In genomic region chr6:118933855-118934460, GRCh38 we compare ENCODE assay signal across 8 cellular contexts. TPM values are rescaled to one million over a fixed set of nuclear protein-coding genes. Genes with fewer than 3 reads are reported as not detected.
DNase-seq lines count a peak whose midpoint lies in the region; ATAC-seq and TF ChIP-seq lines count a peak whose summit lies in the region.

No MANE protein-coding gene starts in this region.

- H3K27me3 Mint-ChIP-seq in Calu3 (ENCODE audit: unreplicated experiment): no peaks in the 10 kb centered on the region

- no peak for TF ChIP-seq CTCF in Calu3 (IDR thresholded peaks at IDR 0.05; ENCODE audit: unreplicated experiment)

- no peaks in the 10 kb centered on the region for H3K27me3 ChIP-seq in SJSA1 (replicated peaks)
- H3K27me3 ChIP-seq in iPS DF 6.9 (ENCODE audit: control insufficient read depth, insufficient read depth, low read length): no peaks in the 10 kb centered on the region
- no peaks in the 10 kb centered on the region for H3K27me3 ChIP-seq in stomach smooth muscle (ENCODE audit: control insufficient read depth in 1 of 2, insufficient read depth in 2 of 2, low read length in 2 of 2)

- H3K4me3 Mint-ChIP-seq in Calu3 (ENCODE audit: low read depth, unreplicated experiment): peak overlapping the region; percentile 86

- TSS peak; percentile 34 for BruUV-seq in Calu3 (replicated peaks; lab: Mats Ljungman, UMichigan)

- H3K9me3 Mint-ChIP-seq in Calu3 (ENCODE audit: low read depth, unreplicated experiment): peaks cover 2% of the 10 kb centered on the region

- peaks cover 31% of the 10 kb centered on the region for H3K36me3 Mint-ChIP-seq in Calu3 (ENCODE audit: insufficient read depth, unreplicated experiment)

- intact Hi-C loops in Calu3 (cut with micrococcal nuclease; ENCODE audit: unreplicated experiment): loop anchor here (5.0 kb wide), 1 partner anchor 37 kb away; no protein-coding TSS in a partner anchor

- peaks cover 5% of the 10 kb centered on the region for H3K4me1 ChIP-seq in SJSA1 (replicated peaks)
- H3K4me1 ChIP-seq in iPS DF 6.9 (ENCODE audit: control insufficient read depth, insufficient read depth, low read length): no peaks in the 10 kb centered on the region
- no peaks in the 10 kb centered on the region for H3K4me1 ChIP-seq in stomach smooth muscle (ENCODE audit: control insufficient read depth, insufficient read depth, low read length)

- H3K4me3 ChIP-seq in SJSA1 (peak overlapping the region; percentile 82), iPS DF 6.9 (ENCODE audit: low read length) (peak overlapping the region; percentile 12; the same call in 1 of the 2 replicates), stomach smooth muscle (ENCODE audit: low read length in 2 of 2) (peak overlapping the region; percentile 92 to 98)

- DNase-seq in Calu3: no peak
- no peak for DNase-seq in SJSA1 (ENCODE audit: low read depth in 1 of 2, low spot score in 2 of 2)
- DNase-seq in iPS DF 6.9 (ENCODE audit: low read depth, low spot score): no peak
- no peak for DNase-seq in SK-N-DZ (ENCODE audit: low spot score)
- DNase-seq in GM19238 (ENCODE audit: insufficient read length, low spot score): no peak
- DNase-seq in NCI-H1092 (lab: John Stamatoyannopoulos, UW): no peak

- H3K9ac ChIP-seq in stomach smooth muscle (ENCODE audit: low read length in 2 of 2): peak overlapping the region in 1 of 2 donors; percentile 98

- no peak overlapping the region for H3K27ac ChIP-seq in SJSA1
- H3K27ac ChIP-seq in iPS DF 6.9 (ENCODE audit: low read length): no peak overlapping the region
- peak overlapping the region; percentile 82 for H3K27ac ChIP-seq in stomach smooth muscle (ENCODE audit: low read length)

- ATAC-seq in GM21737 (IDR thresholded peaks at IDR 0.05; ENCODE audit: unreplicated experiment): peak; percentile 1

- peaks cover 18% of the 10 kb centered on the region; the same call in 1 of the 2 replicates for H3K36me3 ChIP-seq in SJSA1
- peaks cover 2% of the 10 kb centered on the region; the same call in 1 of the 2 replicates for H3K36me3 ChIP-seq in iPS DF 6.9 (ENCODE audit: control insufficient read depth, insufficient read depth, low read length)
- H3K36me3 ChIP-seq in stomach smooth muscle (ENCODE audit: control insufficient read depth in 2 of 2, insufficient read depth in 2 of 2, low read length in 2 of 2): peaks cover 0 to 4% of the 10 kb centered on the region in 2 donors

- CTCF ChIA-PET in Calu3 (lab: Charles Lee): no interaction called here

- WGBS in iPS DF 6.9 (ENCODE audit: insufficient coverage, insufficient read length): no CpG with 5 or more reads among the region's 8 CpGs

- H3K4me1 Mint-ChIP-seq in Calu3 (ENCODE audit: low read depth, unreplicated experiment): peaks cover 30% of the 10 kb centered on the region

- no peaks in the 10 kb centered on the region for H3K9me3 ChIP-seq in SJSA1 (replicated peaks)
- no peaks in the 10 kb centered on the region for H3K9me3 ChIP-seq in iPS DF 6.9 (ENCODE audit: control insufficient read depth, insufficient read depth, low read length)
- H3K9me3 ChIP-seq in stomach smooth muscle (ENCODE audit: control insufficient read depth in 2 of 2, low read length in 2 of 2): no peaks in the 10 kb centered on the region

- peak overlapping the region; percentile 42 for H3K27ac Mint-ChIP-seq in Calu3 (ENCODE audit: unreplicated experiment)

RNA-seq across cellular contexts. Expression of gene MCM9, which starts 1.0 kb away (rescaled TPM):
- total RNA-seq in Calu3 (2022): 17.3 and 24.6 TPM in 2 replicates
- 6.7 and 8.0 TPM in 2 replicates for total RNA-seq in SJSA1 (2014; rRNA removed; shearing (Covaris generic))
- polyA plus RNA-seq in SK-N-DZ (2014; cell fraction: cytosol; rRNA removed): 9.8 and 13.4 TPM in 2 replicates
- polyA plus RNA-seq in SK-N-DZ (2014; cell fraction: nucleus; rRNA removed): 38.9 and 41.2 TPM in 2 replicates

RNA-seq across cellular contexts. Expression of gene ASF1A, which starts 40.0 kb away (rescaled TPM):
- total RNA-seq in Calu3 (2022): 17.2 and 19.7 TPM in 2 replicates
- 38.4 and 51.9 TPM in 2 replicates for total RNA-seq in SJSA1 (2014; rRNA removed; shearing (Covaris generic))
- polyA plus RNA-seq in SK-N-DZ (2014; cell fraction: cytosol; rRNA removed): 38.1 and 39.2 TPM in 2 replicates
- polyA plus RNA-seq in SK-N-DZ (2014; cell fraction: nucleus; rRNA removed): 24.1 and 25.6 TPM in 2 replicates

Comparison
In these comparisons a context has a peak if more than half of its experiments do, and no peak if none do; other contexts are left out.
1. H3K4me3 ChIP-seq: peak in every context shown above with its lines; median percentile 95 in stomach smooth muscle; 82 in SJSA1; 12 in iPS DF 6.9.